In genomic region chr2:129483366-129483765, GRCh38 we compare ENCODE assay signal across 13 cellular contexts.
DNase-seq lines count a peak whose midpoint lies in the region; ATAC-seq lines count a peak whose summit lies in the region.
"Had no signal": no experiment of that assay in that cellular context is flagged by ENCODE, and none has a peak within 500 bp of the region (broad histone marks: within the 10 kb centered on the region; RNA-seq: fewer than 3 reads in every experiment).

No MANE protein-coding gene starts in this region.

- ATAC-seq in GM18498 (IDR thresholded peaks at IDR 0.05; ENCODE audit: unreplicated experiment) (peak; percentile 85), GM21526 (IDR thresholded peaks at IDR 0.05; ENCODE audit: low FRiP score, unreplicated experiment) (peak; percentile 96), HG03354 (IDR thresholded peaks at IDR 0.05; ENCODE audit: poor library complexity, severe bottlenecking, unreplicated experiment) (peak; percentile 76)
- ATAC-seq in central memory CD8-positive, alpha-beta T cell (replicated peaks; ENCODE audit: extremely low read depth, poor library complexity, severe bottlenecking): peak; percentile 45
- no peak for ATAC-seq in stimulated activated naive CD8-positive, alpha-beta T cell treated with anti-CD3 and anti-CD28 coated beads, Interleukin-15, Interleukin-2, amounts not matched to agents 100 U/mL and 50 U/mL, for 24 hours
- ATAC-seq: K562 had no signal

- H3K4me1 Mint-ChIP-seq in central memory CD8-positive, alpha-beta T cell: no peaks in the 10 kb centered on the region
- H3K4me1 Mint-ChIP-seq: immature natural killer cell had no signal

- H3K4me3 Mint-ChIP-seq in central memory CD8-positive, alpha-beta T cell: no peak overlapping the region
- H3K4me3 Mint-ChIP-seq: immature natural killer cell had no signal

- no peaks in the 10 kb centered on the region for H3K27me3 Mint-ChIP-seq in central memory CD8-positive, alpha-beta T cell

- no peaks in the 10 kb centered on the region for H3K36me3 Mint-ChIP-seq in central memory CD8-positive, alpha-beta T cell (ENCODE audit: insufficient read depth)
- H3K36me3 Mint-ChIP-seq: immature natural killer cell had no signal

- no peak for DNase-seq in central memory CD8-positive, alpha-beta T cell (ENCODE audit: low spot score in 2 of 2)
- no peak for DNase-seq in stimulated activated naive CD8-positive, alpha-beta T cell treated with anti-CD3 and anti-CD28 coated beads, Interleukin-15, Interleukin-2, amounts not matched to agents 100 U/mL and 50 U/mL, for 24 hours
- no peak for DNase-seq in stimulated activated naive CD4-positive, alpha-beta T cell (lab: John Stamatoyannopoulos, UW)
- DNase-seq in GM19238 (ENCODE audit: insufficient read length, low spot score) (no peak), iPS-NIHi7 (ENCODE audit: extremely low spot score) (no peak)
- DNase-seq: BE2C, brain microvascular endothelial cell, NCI-H524 had no signal

- H3K27ac Mint-ChIP-seq in central memory CD8-positive, alpha-beta T cell (ENCODE audit: low read depth): no peak overlapping the region

- H3K9me3 Mint-ChIP-seq in central memory CD8-positive, alpha-beta T cell: peaks cover 6% of the 10 kb centered on the region
